ENCODE assay signal across 23 cellular contexts in genomic region chr1:43036457-43036827, GRCh38.
DNase-seq lines count a peak whose midpoint lies in the region; FAIRE-seq and TF ChIP-seq lines count a peak whose summit lies in the region.
"Had no signal": no experiment of that assay in that cellular context is flagged by ENCODE, and none has a peak within 500 bp of the region (broad histone marks: within the 10 kb centered on the region; RNA-seq: fewer than 3 reads in every experiment).

No MANE protein-coding gene starts in this region.

- H3K36me3 Mint-ChIP-seq in CD4-positive, alpha-beta memory T cell, result no peaks in the 10 kb centered on the region
- H3K36me3 Mint-ChIP-seq in neural progenitor cell, result no peaks in the 10 kb centered on the region
- H3K36me3 Mint-ChIP-seq: activated naive CD8-positive, alpha-beta T cell; CD8-positive, alpha-beta T cell; stimulated activated naive B cell treated with anti-CD40 and anti-IgM and Interleukin-4, amounts not matched to agents 10 μg/mL and 1 μg/mL and 100 μg/mL, for 72 hours had no signal

- H3K79me1 ChIP-seq in H1 (ENCODE audit: low read depth, low read length), result no peaks in the 10 kb centered on the region

- no peak overlapping the region; the same call in 1 of the 2 replicates for H2AK5ac ChIP-seq in H1 (ENCODE audit: low read depth, low read length)

- intact Hi-C loops in CD4-positive, alpha-beta memory T cell (cut with micrococcal nuclease), result no loop called here

- peak overlapping the region; percentile 16; the same call in 1 of the 2 replicates for H2BK20ac ChIP-seq in H1 (ENCODE audit: low read length)

- H3K79me2 ChIP-seq in H1 (ENCODE audit: control insufficient read depth in 1 of 2, insufficient read depth in 2 of 2, low read length in 2 of 2), result no peaks in the 10 kb centered on the region
- H3K79me2 ChIP-seq in neural progenitor cell (ENCODE audit: low read depth), result no peaks in the 10 kb centered on the region
- no peaks in the 10 kb centered on the region for H3K79me2 ChIP-seq in SK-N-SH (ENCODE audit: insufficient read depth)

- no peak overlapping the region for H3K27ac ChIP-seq in CD4-positive, alpha-beta memory T cell (ENCODE audit: low read depth, low read length)
- no peak overlapping the region for H3K27ac ChIP-seq in H1 (ENCODE audit: low read depth, low read length)
- peak overlapping the region; percentile 88 for H3K27ac ChIP-seq in neural progenitor cell
- H3K27ac ChIP-seq in SK-N-SH (ENCODE audit: low read depth in 2 of 2, low read length in 1 of 2), result no peak overlapping the region
- H3K27ac ChIP-seq: coronary artery, KMS-11, left ventricle myocardium inferior, neutrophil, testis had no signal

- no peak for DNase-seq in CD4-positive, alpha-beta memory T cell
- peak; percentile 43 for DNase-seq in MG63
- no peak for DNase-seq in H1 (ENCODE audit: low read depth in 1 of 2, low spot score in 2 of 2)
- no peak for DNase-seq in neural progenitor cell (ENCODE audit: low spot score)
- no peak for DNase-seq in hepatic stellate cell (ENCODE audit: low spot score)
- DNase-seq in SK-N-SH, result no peak
- DNase-seq in cortex of kidney (lab: John Stamatoyannopoulos, UW), result no peak
- no peak for DNase-seq in GM10248 (ENCODE audit: extremely low spot score)
- DNase-seq: activated CD4-positive, alpha-beta T cell treated with anti-CD3 and anti-CD28 coated beads for 48 hours; CD8-positive, alpha-beta T cell; GF-D8; left ventricle myocardium inferior; NCI-H187; NCI-H748 treated with DMSO at 0.1 percent for 48 hours; OCI-M1; stimulated activated CD4-positive, alpha-beta T cell treated with anti-CD3 and anti-CD28 coated beads, Interleukin-2, amount 100 ng/mL, for 48 hours; stimulated activated naive B cell treated with anti-CD40 and anti-IgM and Interleukin-4, amounts not matched to agents 10 μg/mL and 1 μg/mL and 100 μg/mL, for 72 hours; testis had no signal

- no peak for TF ChIP-seq EP300 in H1 (IDR thresholded peaks at IDR 0.05; ENCODE audit: borderline replicate concordance in 1 of 2, low read depth in 2 of 2, low read length in 2 of 2)
- no peak for TF ChIP-seq EP300 in SK-N-SH (IDR thresholded peaks at IDR 0.05; ENCODE audit: borderline replicate concordance in 1 of 2, low read depth in 1 of 2, low read length in 1 of 2)

- no peak overlapping the region for H4K5ac ChIP-seq in H1 (ENCODE audit: insufficient read length, low read depth, low read length)

- H3K36me3 ChIP-seq in CD4-positive, alpha-beta memory T cell (ENCODE audit: insufficient read depth, low read length), result no peaks in the 10 kb centered on the region
- no peaks in the 10 kb centered on the region for H3K36me3 ChIP-seq in MG63
- no peaks in the 10 kb centered on the region for H3K36me3 ChIP-seq in H1 (ENCODE audit: control insufficient read depth in 2 of 4, insufficient read depth in 4 of 4, low read length in 3 of 4)
- H3K36me3 ChIP-seq in neural progenitor cell, result no peaks in the 10 kb centered on the region
- no peaks in the 10 kb centered on the region for H3K36me3 ChIP-seq in SK-N-SH (replicated peaks in 1 of 2; ENCODE audit: control insufficient read depth in 1 of 2, insufficient read depth in 2 of 2, low read length in 1 of 2)
- H3K36me3 ChIP-seq: left ventricle myocardium inferior, neutrophil had no signal

- H3K27me3 Mint-ChIP-seq in CD4-positive, alpha-beta memory T cell, result no peaks in the 10 kb centered on the region
- H3K27me3 Mint-ChIP-seq in neural progenitor cell (ENCODE audit: insufficient read depth, low read depth), result peaks cover 5% of the 10 kb centered on the region
- H3K27me3 Mint-ChIP-seq: activated naive CD8-positive, alpha-beta T cell; stimulated activated naive B cell treated with anti-CD40 and anti-IgM and Interleukin-4, amounts not matched to agents 10 μg/mL and 1 μg/mL and 100 μg/mL, for 72 hours had no signal

- H2BK15ac ChIP-seq in H1 (ENCODE audit: low read length), result no peak overlapping the region

- no peak overlapping the region for H3K14ac ChIP-seq in H1 (ENCODE audit: insufficient read length)

- no peak overlapping the region for H2BK120ac ChIP-seq in H1 (replicated peaks; ENCODE audit: low read depth, low read length)

- peak overlapping the region; percentile 90; the same call in 1 of the 2 replicates for H4K8ac ChIP-seq in H1 (ENCODE audit: extremely low read depth, insufficient read depth, low read length)

- WGBS in H1 (ENCODE audit: extremely low coverage in 1 of 2, insufficient coverage in 1 of 2, insufficient read length in 1 of 2, insufficient replicate concordance in 2 of 2, low coverage in 1 of 2, low lambda C conversion rate in 2 of 2, missing lambda C conversion rate in 1 of 2), 2 experiments, result 83% methylated on average over 4 of the region's 4 CpGs; no CpG with 5 or more reads in 1 of the 2 experiments
- 77% methylated on average over 4 of the region's 4 CpGs for WGBS in SK-N-SH (ENCODE audit: low lambda C conversion rate)

- H3K4me3 Mint-ChIP-seq in CD4-positive, alpha-beta memory T cell, result no peak overlapping the region
- peak overlapping the region; percentile 30 for H3K4me3 Mint-ChIP-seq in neural progenitor cell
- H3K4me3 Mint-ChIP-seq: activated naive CD8-positive, alpha-beta T cell; CD8-positive, alpha-beta T cell; stimulated activated naive B cell treated with anti-CD40 and anti-IgM and Interleukin-4, amounts not matched to agents 10 μg/mL and 1 μg/mL and 100 μg/mL, for 72 hours had no signal

- H3K56ac ChIP-seq in H1 (replicated peaks; ENCODE audit: insufficient read length, low read depth, low read length), result no peak overlapping the region

- H3K9me3 Mint-ChIP-seq in CD4-positive, alpha-beta memory T cell, result no peaks in the 10 kb centered on the region
- H3K9me3 Mint-ChIP-seq in neural progenitor cell, result no peaks in the 10 kb centered on the region
- H3K9me3 Mint-ChIP-seq: CD8-positive, alpha-beta T cell; stimulated activated naive B cell treated with anti-CD40 and anti-IgM and Interleukin-4, amounts not matched to agents 10 μg/mL and 1 μg/mL and 100 μg/mL, for 72 hours had no signal

- peak overlapping the region; percentile 36 for H4K91ac ChIP-seq in H1 (replicated peaks; ENCODE audit: insufficient read length, low read length)

- no peak for FAIRE-seq in H1 (lab: Jason Lieb, UNC)
- FAIRE-seq: TTC549 had no signal

- peak overlapping the region; percentile 15; the same call in 1 of the 2 replicates for H3K18ac ChIP-seq in H1 (ENCODE audit: extremely low read depth, low read length)

- H3K4me1 Mint-ChIP-seq in CD4-positive, alpha-beta memory T cell, result peaks cover 16 to 28% (median 20%) of the 10 kb centered on the region in 4 donors
- peaks cover 48% of the 10 kb centered on the region for H3K4me1 Mint-ChIP-seq in neural progenitor cell

- H3K9ac ChIP-seq in H1 (replicated peaks in 1 of 4; ENCODE audit: extremely low read depth in 1 of 4, low read depth in 3 of 4, low read length in 3 of 4), result no peak overlapping the region
- H3K9ac ChIP-seq in neural progenitor cell, result no peak overlapping the region
- H3K9ac ChIP-seq in SK-N-SH, result no peak overlapping the region
- H3K9ac ChIP-seq: KMS-11 had no signal

- H3K4me3 ChIP-seq in CD4-positive, alpha-beta memory T cell (ENCODE audit: low read length in 2 of 2), result no peak overlapping the region
- H3K4me3 ChIP-seq in MG63, result no peak overlapping the region
- no peak overlapping the region for H3K4me3 ChIP-seq in H1 (ENCODE audit: extremely low read depth in 1 of 4, insufficient read depth in 2 of 4, low read depth in 3 of 4, low read length in 4 of 4)
- H3K4me3 ChIP-seq in neural progenitor cell, result no peak overlapping the region
- H3K4me3 ChIP-seq in SK-N-SH (ENCODE audit: low read depth in 2 of 2, low read length in 1 of 2), result no peak overlapping the region
- H3K4me3 ChIP-seq: coronary artery, left ventricle myocardium inferior, testis had no signal

- H3K23me2 ChIP-seq in H1 (ENCODE audit: low read depth, low read length), result peaks cover 2% of the 10 kb centered on the region; the same call in 1 of the 2 replicates

- H2AFZ ChIP-seq in H1 (ENCODE audit: low read length) (peak overlapping the region; percentile 37; the same call in 1 of the 2 replicates), neural progenitor cell (replicated peaks) (peak overlapping the region; percentile 87), SK-N-SH (ENCODE audit: low read depth) (no peak overlapping the region)

- H3K4me2 ChIP-seq in H1 (ENCODE audit: insufficient read depth in 1 of 2, low read depth in 2 of 2, low read length in 2 of 2) (no peak overlapping the region), neural progenitor cell (peak overlapping the region; percentile 22), SK-N-SH (no peak overlapping the region)
- H3K4me2 ChIP-seq: KMS-11 had no signal

- CTCF ChIA-PET in CD4-positive, alpha-beta memory T cell (lab: Charles Lee; ENCODE audit: partially characterized antibody), result no interaction called here
- CTCF ChIA-PET in H1 (lab: Charles Lee; ENCODE audit: partially characterized antibody), result interaction anchor here (2.0 kb wide), 2 partner anchors 12 to 37 kb away, joined by 6 to 8 read pairs; no protein-coding TSS in a partner anchor
- CTCF ChIA-PET in SK-N-SH (lab: Yijun Ruan, JAX), result interaction anchor here (1.0 kb wide), 2 partner anchors 9 to 27 kb away, joined by 3 read pairs; no protein-coding TSS in a partner anchor
- CTCF ChIA-PET in GM10248 (lab: Yijun Ruan, JAX), result interaction anchor here (1.7 kb wide), 1 partner anchor 37 kb away, joined by 3 read pairs; no protein-coding TSS in a partner anchor

- no peaks in the 10 kb centered on the region for H3K9me3 ChIP-seq in CD4-positive, alpha-beta memory T cell (ENCODE audit: control insufficient read depth in 1 of 2, low read length in 2 of 2)
- H3K9me3 ChIP-seq in MG63, result no peaks in the 10 kb centered on the region
- no peaks in the 10 kb centered on the region for H3K9me3 ChIP-seq in H1 (ENCODE audit: insufficient read depth in 2 of 2, low read depth in 1 of 2, low read length in 1 of 2)
- H3K9me3 ChIP-seq in neural progenitor cell (ENCODE audit: low read depth), result no peaks in the 10 kb centered on the region
- H3K9me3 ChIP-seq in SK-N-SH, result no peaks in the 10 kb centered on the region
- H3K9me3 ChIP-seq: left ventricle myocardium inferior, neutrophil, testis had no signal

- no peak for TF ChIP-seq CTCF in H1 (IDR thresholded peaks at IDR 0.05; ENCODE audit: control extremely low read depth in 1 of 3, insufficient read depth in 1 of 3, low read depth in 1 of 3, low read length in 3 of 3)
- no peak for TF ChIP-seq CTCF in neural progenitor cell (IDR thresholded peaks at IDR 0.05)
- TF ChIP-seq CTCF in SK-N-SH (IDR thresholded peaks at IDR 0.05), result no peak
- TF ChIP-seq CTCF in GM10248 (IDR thresholded peaks at IDR 0.05; ENCODE audit: control extremely low read depth, extremely low read depth, low read depth, missing control alignments), result no peak

- no peaks in the 10 kb centered on the region for H3K27me3 ChIP-seq in CD4-positive, alpha-beta memory T cell (ENCODE audit: insufficient read depth, low read length)
- H3K27me3 ChIP-seq in MG63, result no peaks in the 10 kb centered on the region
- H3K27me3 ChIP-seq in H1 (replicated peaks in 1 of 4; ENCODE audit: control insufficient read depth in 3 of 4, extremely low read depth in 1 of 4, insufficient read depth in 3 of 4, low read length in 3 of 4), result no peaks in the 10 kb centered on the region
- H3K27me3 ChIP-seq in neural progenitor cell, result no peaks in the 10 kb centered on the region
- no peaks in the 10 kb centered on the region for H3K27me3 ChIP-seq in SK-N-SH (ENCODE audit: insufficient read depth)
- H3K27me3 ChIP-seq: neutrophil, testis had no signal

- TF ChIP-seq POLR2A in H1 (IDR thresholded peaks at IDR 0.05; ENCODE audit: control extremely low read depth in 1 of 2, low read depth in 2 of 2, low read length in 2 of 2), result no peak

- no peak overlapping the region for H3K23ac ChIP-seq in H1 (ENCODE audit: insufficient read length)

- H3K9me2 ChIP-seq in SK-N-SH, result no peaks in the 10 kb centered on the region

- POLR2A ChIA-PET in CD4-positive, alpha-beta memory T cell (lab: Charles Lee; ENCODE audit: partially characterized antibody), result interaction anchor here (1.5 kb wide), 1 partner anchor 113 kb away, joined by 3 read pairs; no protein-coding TSS in a partner anchor
- POLR2A ChIA-PET in H1 (lab: Charles Lee; ENCODE audit: partially characterized antibody), result no interaction called here
- POLR2A ChIA-PET in SK-N-SH (lab: Yijun Ruan, JAX), result no interaction called here
- POLR2A ChIA-PET in GM10248 (lab: Yijun Ruan, JAX), result no interaction called here

- H2BK12ac ChIP-seq in H1 (ENCODE audit: low read depth, low read length), result peak overlapping the region; percentile 82; the same call in 1 of the 2 replicates

- no peak for TF ChIP-seq RAD21 in H1 (IDR thresholded peaks at IDR 0.05 in 1 of 2, conservative IDR thresholded peaks at IDR 0.05 in 1 of 2; ENCODE audit: low read depth in 2 of 2, low read length in 2 of 2)
- no peak for TF ChIP-seq RAD21 in SK-N-SH (IDR thresholded peaks at IDR 0.05; ENCODE audit: low read length)

- H3K4ac ChIP-seq in H1 (replicated peaks; ENCODE audit: insufficient read length, low read depth, low read length), result no peak overlapping the region

- H3K27ac Mint-ChIP-seq in CD4-positive, alpha-beta memory T cell, result peak overlapping the region in 4 of 7 donors; percentile 9 to 86 (median 49)
- H3K27ac Mint-ChIP-seq in neural progenitor cell, result peak overlapping the region; percentile 98
- H3K27ac Mint-ChIP-seq: activated naive CD8-positive, alpha-beta T cell; CD8-positive, alpha-beta T cell; stimulated activated naive B cell treated with anti-CD40 and anti-IgM and Interleukin-4, amounts not matched to agents 10 μg/mL and 1 μg/mL and 100 μg/mL, for 72 hours had no signal

- H2BK5ac ChIP-seq in H1 (ENCODE audit: low read depth, low read length), result 0 out of 2 replicates have a peak overlapping the region, but pooled peaks have one; percentile 7

- H3F3A ChIP-seq in neural progenitor cell (ENCODE audit: low read depth) (peaks cover 27% of the 10 kb centered on the region), SK-N-SH (replicated peaks; ENCODE audit: insufficient read depth) (no peaks in the 10 kb centered on the region)

- H3K4me1 ChIP-seq in CD4-positive, alpha-beta memory T cell (ENCODE audit: insufficient read depth, low read length), result peaks cover 21% of the 10 kb centered on the region
- H3K4me1 ChIP-seq in H1 (replicated peaks in 1 of 4; ENCODE audit: control insufficient read depth in 3 of 4, insufficient read depth in 4 of 4, low read length in 3 of 4) (peaks cover 0 to 10% (median 5%) of the 10 kb centered on the region in 4 experiments; a peak in 5 of 7 replicates), neural progenitor cell (peaks cover 50% of the 10 kb centered on the region), SK-N-SH (ENCODE audit: control insufficient read depth in 1 of 2, insufficient read depth in 2 of 2, low read depth in 1 of 2, low read length in 1 of 2) (no peaks in the 10 kb centered on the region)
- H3K4me1 ChIP-seq: testis had no signal

- peaks cover 0 to 2% of the 10 kb centered on the region in 2 experiments for H4K20me1 ChIP-seq in H1 (replicated peaks in 1 of 2; ENCODE audit: control insufficient read depth in 1 of 2, insufficient read depth in 2 of 2, low read length in 2 of 2)
- no peaks in the 10 kb centered on the region for H4K20me1 ChIP-seq in neural progenitor cell (ENCODE audit: low read depth)
- H4K20me1 ChIP-seq in SK-N-SH (ENCODE audit: insufficient read depth), result no peaks in the 10 kb centered on the region
